Comparison of ENCODE assay signal across 22 cellular contexts in the genomic region with DNA sequence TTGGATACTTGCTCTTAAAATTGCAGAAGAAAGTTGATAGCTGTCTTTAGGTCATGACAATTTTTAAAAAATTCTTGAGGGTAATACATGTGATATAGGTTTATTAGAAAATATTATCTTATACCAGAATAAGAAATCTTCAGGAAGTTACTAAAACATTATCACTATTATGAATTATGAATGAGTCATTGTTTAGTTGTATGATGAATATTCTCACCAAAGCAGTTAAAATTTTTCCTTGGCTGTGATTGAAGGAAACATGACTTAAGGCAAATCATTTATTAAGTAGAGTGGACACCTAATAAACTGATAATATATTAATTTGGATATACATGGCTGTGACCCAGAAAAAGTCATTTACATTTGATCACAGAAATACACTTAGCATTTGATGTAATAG. TPM values are rescaled to one million over a fixed set of nuclear protein-coding genes. Genes with fewer than 3 reads are reported as not detected.
A peak's percentile ranks its signal among the peaks of the same experiment; 100 is the strongest.
DNase-seq lines count a peak whose midpoint lies in the region; ATAC-seq, FAIRE-seq and TF ChIP-seq lines count a peak whose summit lies in the region.
"Had no signal": no experiment of that assay in that cellular context is flagged by ENCODE, and none has a peak within 500 bp of the region (broad histone marks: within the 10 kb centered on the region; RNA-seq: fewer than 3 reads in every experiment).

No MANE protein-coding gene starts in this region.

- no peak for FAIRE-seq in bronchial epithelial cell (lab: Jason Lieb, UNC)
- FAIRE-seq: GM12892, GM18507, HTR-8/SVneo had no signal

- POLR2A ChIA-PET in activated CD4-positive, alpha-beta T cell treated with anti-CD3 and anti-CD28 coated beads for 36 hours (lab: Charles Lee) = no interaction called here

- no peak overlapping the region for H3K27ac Mint-ChIP-seq in activated CD4-positive, alpha-beta T cell treated with anti-CD3 and anti-CD28 coated beads for 36 hours

- H3K27ac ChIP-seq in cardiac muscle cell (peak overlapping the region; percentile 31), psoas muscle (peak overlapping the region; percentile 79)
- H3K27ac ChIP-seq: GM23248 had no signal

- no peaks in the 10 kb centered on the region for H3K4me1 Mint-ChIP-seq in activated CD4-positive, alpha-beta T cell treated with anti-CD3 and anti-CD28 coated beads for 36 hours
- H3K4me1 Mint-ChIP-seq: CD8-positive, alpha-beta memory T cell had no signal

- CTCF ChIA-PET in activated CD4-positive, alpha-beta T cell treated with anti-CD3 and anti-CD28 coated beads for 36 hours (lab: Charles Lee) = no interaction called here

- H3K4me1 ChIP-seq in cardiac muscle cell (ENCODE audit: low read depth) (peaks cover 15% of the 10 kb centered on the region), psoas muscle (peaks cover 29% of the 10 kb centered on the region)
- H3K4me1 ChIP-seq: BE2C, HAP-1 had no signal

- no peak overlapping the region for H3K4me3 Mint-ChIP-seq in activated CD4-positive, alpha-beta T cell treated with anti-CD3 and anti-CD28 coated beads for 36 hours
- H3K4me3 Mint-ChIP-seq: CD4-positive, CD25-positive, alpha-beta regulatory T cell; CD8-positive, alpha-beta memory T cell had no signal

- H3K36me3 Mint-ChIP-seq in activated CD4-positive, alpha-beta T cell treated with anti-CD3 and anti-CD28 coated beads for 36 hours (ENCODE audit: low read depth) = peaks cover 40% of the 10 kb centered on the region

- TF ChIP-seq CTCF in cardiac muscle cell (IDR thresholded peaks at IDR 0.05; ENCODE audit: low read depth, low read length) (no peak), bronchial epithelial cell (IDR thresholded peaks at IDR 0.05; ENCODE audit: insufficient read depth, low read length, severe bottlenecking) (no peak), psoas muscle (IDR thresholded peaks at IDR 0.05) (no peak)

- peaks cover 2% of the 10 kb centered on the region for H3K9me3 Mint-ChIP-seq in activated CD4-positive, alpha-beta T cell treated with anti-CD3 and anti-CD28 coated beads for 36 hours (ENCODE audit: low read depth)
- H3K9me3 Mint-ChIP-seq: CD8-positive, alpha-beta memory T cell had no signal

- intact Hi-C loops in cardiac septum (cut with DNase I) = no loop called here
- intact Hi-C loops in psoas muscle (cut with DNase I) = no loop called here
- intact Hi-C loops in activated CD4-positive, alpha-beta T cell treated with anti-CD3 and anti-CD28 coated beads for 36 hours (cut with DNase I, micrococcal nuclease) = no loop called here

- DNase-seq in cardiac muscle cell (ENCODE audit: low read depth in 1 of 2, low spot score in 1 of 2) (no peak), cardiac septum (ENCODE audit: low spot score) (no peak), bronchial epithelial cell (ENCODE audit: low read depth) (peak; percentile 54), psoas muscle (no peak)
- DNase-seq in activated CD4-positive, alpha-beta T cell treated with anti-CD3 and anti-CD28 coated beads for 36 hours = no peak
- DNase-seq: 8988T; BE2C; C1 segment of cervical spinal cord; CD4-positive, CD25-positive, alpha-beta regulatory T cell; CD8-positive, alpha-beta memory T cell; COR-L47; DMS 273 treated with DMSO at 0.1 percent for 48 hours; GDM1; GM23248; IMR-90 had no signal

- H3K36me3 ChIP-seq in cardiac muscle cell (peaks cover 49% of the 10 kb centered on the region), bronchial epithelial cell (ENCODE audit: control insufficient read depth, insufficient read depth, low read length) (no peaks in the 10 kb centered on the region), psoas muscle (ENCODE audit: insufficient read depth in 1 of 2, low read depth in 1 of 2) (peaks cover 5 to 63% of the 10 kb centered on the region in 2 donors)

- ATAC-seq in psoas muscle (no peak), HG02973 (IDR thresholded peaks at IDR 0.05; ENCODE audit: unreplicated experiment) (no peak), HG03159 (IDR thresholded peaks at IDR 0.05; ENCODE audit: unreplicated experiment) (no peak)
- no peak for ATAC-seq in activated CD4-positive, alpha-beta T cell treated with anti-CD3 and anti-CD28 coated beads for 36 hours

- H3K27me3 ChIP-seq in cardiac muscle cell = no peaks in the 10 kb centered on the region
- H3K27me3 ChIP-seq in bronchial epithelial cell (ENCODE audit: control insufficient read depth, insufficient read depth, low read length) = no peaks in the 10 kb centered on the region
- no peaks in the 10 kb centered on the region for H3K27me3 ChIP-seq in psoas muscle (ENCODE audit: insufficient read depth in 3 of 3, low read length in 2 of 3)
- H3K27me3 ChIP-seq: BE2C had no signal

- H3K9me3 ChIP-seq in cardiac muscle cell (ENCODE audit: low read depth) (no peaks in the 10 kb centered on the region), psoas muscle (no peaks in the 10 kb centered on the region)
- H3K9me3 ChIP-seq: BE2C, HAP-1 had no signal

- no peaks in the 10 kb centered on the region for H3K27me3 Mint-ChIP-seq in activated CD4-positive, alpha-beta T cell treated with anti-CD3 and anti-CD28 coated beads for 36 hours
- H3K27me3 Mint-ChIP-seq: CD4-positive, CD25-positive, alpha-beta regulatory T cell; CD8-positive, alpha-beta memory T cell had no signal

- H3K4me3 ChIP-seq in cardiac muscle cell (no peak overlapping the region), bronchial epithelial cell (ENCODE audit: low read depth, low read length) (no peak overlapping the region), psoas muscle (no peak overlapping the region)
- H3K4me3 ChIP-seq: GM23248, HAP-1 had no signal

RNA-seq across cellular contexts. Expression of gene APPL1, which starts 30.1 kb away (rescaled TPM):
- total RNA-seq in cardiac muscle cell (24.9 and 29.1 TPM in 2 replicates), cardiac septum (48.6 TPM), bronchial epithelial cell (29.5 and 32.5 TPM in 2 replicates), psoas muscle (10 to 100 TPM; 34.9 to 56.4 (median 50.9) TPM)
- polyA plus RNA-seq in cardiac muscle cell (46.0 and 66.5 TPM in 2 replicates), psoas muscle (10 to 100 TPM; 14.4 to 50.0 (median 15.4) TPM)
- total RNA-seq in activated CD4-positive, alpha-beta T cell treated with anti-CD3 and anti-CD28 coated beads for 36 hours = 10 to 100 TPM; 38.4 to 39.4 TPM

RNA-seq across cellular contexts. Expression of gene ASB14, which starts 34.8 kb away (rescaled TPM):
- total RNA-seq in cardiac muscle cell (not detected in 2 replicates), cardiac septum (5.8 TPM), bronchial epithelial cell (not detected in 2 replicates), psoas muscle (10 to 100 TPM in 1 of 4 donors, 1 to 10 TPM in 2, under 1 TPM in 1; 0.76 to 10.2 (median 5.7) TPM)
- polyA plus RNA-seq in cardiac muscle cell (0.34 and 0.56 TPM in 2 replicates), psoas muscle (1 to 10 TPM in 1 of 3 donors, under 1 TPM in 2; 0.05 to 2.6 (median 0.75) TPM)
- not detected for total RNA-seq in activated CD4-positive, alpha-beta T cell treated with anti-CD3 and anti-CD28 coated beads for 36 hours
- total RNA-seq: CD4-positive, CD25-positive, alpha-beta regulatory T cell; CD8-positive, alpha-beta memory T cell; GM23248; H4; IMR-90 had no signal
- polyA plus RNA-seq: IMR-90 had no signal

RNA-seq across cellular contexts. Expression of gene HESX1, which starts 57.9 kb away (rescaled TPM):
- total RNA-seq in cardiac muscle cell (2.5 and 6.4 TPM in 2 replicates), cardiac septum (0.57 TPM), bronchial epithelial cell (0.13 and 0.26 TPM in 2 replicates), psoas muscle (under 1 TPM in 3 of 4 donors, not detected in 1; 0.30 to 0.46 (median 0.34) TPM)
- polyA plus RNA-seq in cardiac muscle cell (7.0 and 12.2 TPM in 2 replicates), psoas muscle (under 1 TPM; 0.18 to 0.39 (median 0.25) TPM)
- total RNA-seq in activated CD4-positive, alpha-beta T cell treated with anti-CD3 and anti-CD28 coated beads for 36 hours = 1 to 10 TPM in 1 of 2 experiments, under 1 TPM in 1; 0.79 to 1.1 TPM
- total RNA-seq: CD4-positive, CD25-positive, alpha-beta regulatory T cell; GM23248 had no signal
- polyA plus RNA-seq: CD8-positive, alpha-beta memory T cell had no signal
